Comparison of ENCODE assay signal across 1 cellular context in the genomic region with DNA sequence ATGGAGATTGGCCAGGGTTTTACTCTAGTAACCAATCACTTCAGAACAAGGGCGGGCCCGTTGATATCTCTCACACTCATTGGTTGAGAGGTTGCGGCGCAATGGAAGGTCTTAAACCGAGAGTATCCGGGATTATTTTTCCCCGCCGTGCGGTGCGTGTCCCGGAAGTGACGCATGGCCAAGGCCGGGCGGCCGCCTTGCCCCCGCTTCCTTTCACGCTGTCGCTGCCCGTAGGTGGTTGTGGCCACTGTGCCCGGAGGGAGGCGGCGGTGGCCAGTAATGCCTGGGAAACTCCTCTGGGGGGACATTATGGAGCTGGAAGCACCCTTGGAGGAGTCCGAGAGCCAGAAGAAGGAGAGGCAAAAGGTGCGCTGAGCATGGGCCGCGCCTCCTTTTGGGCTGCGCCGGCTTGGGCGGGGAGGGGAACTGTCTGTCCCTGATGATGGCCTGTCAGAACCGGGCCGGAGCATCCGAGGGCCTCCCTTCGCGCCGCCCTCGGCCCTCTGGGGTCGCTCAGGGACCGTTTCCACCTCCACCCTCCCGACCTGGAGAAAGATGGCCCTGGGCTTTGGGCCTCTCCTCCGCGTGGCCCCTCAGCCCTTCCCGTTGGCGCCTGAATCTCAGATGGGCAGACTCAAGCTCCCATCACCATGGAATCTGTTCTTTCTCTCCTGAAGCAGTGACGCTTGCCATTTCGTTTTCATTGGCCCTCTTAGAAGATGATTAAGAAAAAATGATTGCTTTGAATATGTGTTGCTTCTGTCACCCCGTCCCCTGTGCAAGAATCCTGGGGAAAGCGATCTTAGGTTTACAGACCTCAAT.
TF ChIP-seq lines count a peak whose summit lies in the region.

Gene DDX50, plus strand, starts transcription at position 210 of the 822 bp plus-strand sequence. Its CDS starts 70 bp downstream, at position 280.

TF ChIP-seq in H1, 55 proteins besides CTCF, POLR2A, EP300 and RAD21 (continued from another document):
- TF ChIP-seq CHD7 (IDR thresholded peaks at IDR 0.05; ENCODE audit: insufficient replicate concordance, low read length) (no peak), SP2 (IDR thresholded peaks at IDR 0.05; ENCODE audit: low read length) (peak; percentile 68), BCL11A (IDR thresholded peaks at IDR 0.05; ENCODE audit: low read depth in 2 of 2, low read length in 2 of 2) (no peak), SIRT6 (IDR thresholded peaks at IDR 0.05; ENCODE audit: low read length) (no peak), SIN3A (conservative IDR thresholded peaks at IDR 0.05 in 1 of 2, IDR thresholded peaks at IDR 0.05 in 1 of 2; ENCODE audit: low read depth in 1 of 2, low read length in 2 of 2) (peak; percentile 80 to 96; a peak in 1 of 4 replicates), SUZ12 (IDR thresholded peaks at IDR 0.05; ENCODE audit: low read length) (no peak), EGR1 (IDR thresholded peaks at IDR 0.05; ENCODE audit: borderline replicate concordance, low read depth, low read length) (no peak), GABPA (IDR thresholded peaks at IDR 0.05; ENCODE audit: borderline replicate concordance, insufficient read depth, low read length) (peak; percentile 49; the same call in 1 of the 2 replicates), BACH1 (IDR thresholded peaks at IDR 0.05; ENCODE audit: low read length) (no peak), POU5F1 (IDR thresholded peaks at IDR 0.05; ENCODE audit: low read depth, low read length) (0 out of 2 replicates have a peak, but pooled peaks have one; percentile 1), KDM4A (IDR thresholded peaks at IDR 0.05; ENCODE audit: low read depth, low read length, severe bottlenecking) (peak; percentile 49), RFX5 (IDR thresholded peaks at IDR 0.05; ENCODE audit: borderline replicate concordance, low read depth, low read length) (no peak), POLR2AphosphoS5 (IDR thresholded peaks at IDR 0.05; ENCODE audit: low read depth, low read length) (peak; percentile 70), ASH2L (IDR thresholded peaks at IDR 0.05; ENCODE audit: low read length) (peak; percentile 84), TAF1 (IDR thresholded peaks at IDR 0.05; ENCODE audit: low read depth, low read length) (peak; percentile 86), RBBP5 (IDR thresholded peaks at IDR 0.05; ENCODE audit: borderline replicate concordance, low read depth, low read length) (no peak), CTBP2 (IDR thresholded peaks at IDR 0.05; ENCODE audit: borderline replicate concordance, insufficient read depth, insufficient read length, low read length) (peak; percentile 78), RNF2 (IDR thresholded peaks at IDR 0.05; ENCODE audit: borderline replicate concordance, low read depth, low read length, missing control alignments, poor library complexity, severe bottlenecking) (no peak), PHF8 (conservative IDR thresholded peaks at IDR 0.05; ENCODE audit: low read depth, low read length) (no peak; the same call in 1 of the 2 replicates), TCF12 (IDR thresholded peaks at IDR 0.05; ENCODE audit: low read depth, low read length) (no peak), TEAD4 (IDR thresholded peaks at IDR 0.05; ENCODE audit: low read depth, low read length) (no peak), ATF2 (IDR thresholded peaks at IDR 0.05; ENCODE audit: low read length) (no peak), HDAC2 (IDR thresholded peaks at IDR 0.05; ENCODE audit: borderline replicate concordance in 1 of 2, low read depth in 2 of 2, low read length in 2 of 2) (no peak), CREB1 (IDR thresholded peaks at IDR 0.05) (peak; percentile 92), SP1 (IDR thresholded peaks at IDR 0.05; ENCODE audit: low read depth, low read length) (peak; percentile 96), CHD2 (IDR thresholded peaks at IDR 0.05; ENCODE audit: low read length) (no peak), TBP (IDR thresholded peaks at IDR 0.05; ENCODE audit: low read depth, low read length) (peak; percentile 70), TAF7 (optimal IDR thresholded peaks at IDR 0.05; ENCODE audit: borderline replicate concordance, low read depth, low read length) (peak; percentile 63)
- TF ChIP-seq, protein P1, sequence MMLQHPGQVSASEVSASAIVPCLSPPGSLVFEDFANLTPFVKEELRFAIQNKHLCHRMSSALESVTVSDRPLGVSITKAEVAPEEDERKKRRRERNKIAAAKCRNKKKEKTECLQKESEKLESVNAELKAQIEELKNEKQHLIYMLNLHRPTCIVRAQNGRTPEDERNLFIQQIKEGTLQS (IDR thresholded peaks at IDR 0.05; ENCODE audit: insufficient read depth, low read depth, low read length): no peak
